In the genomic region with DNA sequence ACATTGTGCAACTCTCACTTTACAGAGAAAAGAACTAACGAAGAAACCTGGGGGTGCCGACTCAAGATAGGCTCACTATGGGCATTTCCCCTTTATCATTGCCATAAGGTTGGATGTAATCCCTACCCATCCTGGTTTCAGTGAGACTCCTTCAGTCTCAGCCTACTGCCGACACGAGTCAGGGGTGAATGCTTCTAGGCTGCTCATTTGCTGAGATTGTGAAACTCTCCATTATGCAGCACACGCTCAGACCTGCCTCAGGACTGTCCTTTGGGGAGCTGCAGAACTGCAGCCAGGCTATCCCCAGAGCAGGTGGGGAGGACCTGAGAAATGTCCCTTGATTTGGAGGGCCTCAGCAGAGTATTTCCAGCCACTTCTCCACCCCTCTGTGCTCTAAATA, we compare ENCODE assay signal across 17 cellular contexts. TPM values are rescaled to one million over a fixed set of nuclear protein-coding genes. Genes with fewer than 3 reads are reported as not detected.
"Had no signal": no experiment of that assay in that cellular context is flagged by ENCODE, and none has a peak within 500 bp of the region (broad histone marks: within the 10 kb centered on the region; RNA-seq: fewer than 3 reads in every experiment).

No MANE protein-coding gene starts in this region.

- H3K27ac ChIP-seq: heart right ventricle, left lung, neutrophil, parathyroid adenoma, transverse colon had no signal

- H3K36me3 ChIP-seq: transverse colon had no signal

- H3K4me1 ChIP-seq: heart right ventricle, left lung had no signal

- H3K4me3 ChIP-seq: gastroesophageal sphincter, heart right ventricle, left lung, transverse colon had no signal

- H3K27me3 Mint-ChIP-seq: activated naive CD8-positive, alpha-beta T cell treated with anti-CD3 and anti-CD28 coated beads for 36 hours; brain had no signal

- H3K4me3 Mint-ChIP-seq: activated CD4-positive, alpha-beta T cell treated with anti-CD3 and anti-CD28 coated beads, Interleukin-2, amount 10 ng/mL, durations not matched to agents 7 days and 5 days; activated naive CD8-positive, alpha-beta T cell treated with anti-CD3 and anti-CD28 coated beads for 36 hours; activated T-helper 1 cell treated with anti-CD3 and anti-CD28 coated beads, Interleukin-12 subunit alpha, Interleukin-12 subunit beta, Interleukin-2, Interleukin-4 antibody, amounts not matched to agents 30 ng/mL and 10 ng/mL and 1 ng/mL, durations not matched to agents 14 hours and 24 hours and 36 hours; brain; natural killer cell; stimulated activated effector memory CD8-positive, alpha-beta T cell treated with anti-CD3 and anti-CD28 coated beads, Interleukin-12 subunit alpha, Interleukin-12 subunit beta, amount 100 ng/mL, for 72 hours; T-helper 2 cell treated with Interferon-gamma antibody and Interleukin-4, amounts not matched to agents 5 μg/mL and 100 μg/mL, for 36 hours had no signal

- H3K9me3 ChIP-seq: gastroesophageal sphincter, heart right ventricle, left lung, neutrophil, transverse colon had no signal

- H3K9me3 Mint-ChIP-seq: activated CD4-positive, alpha-beta T cell treated with anti-CD3 and anti-CD28 coated beads, Interleukin-2, amount 10 ng/mL, durations not matched to agents 7 days and 5 days; activated naive CD8-positive, alpha-beta T cell treated with anti-CD3 and anti-CD28 coated beads for 36 hours; activated T-helper 1 cell treated with anti-CD3 and anti-CD28 coated beads, Interleukin-12 subunit alpha, Interleukin-12 subunit beta, Interleukin-2, Interleukin-4 antibody, amounts not matched to agents 30 ng/mL and 10 ng/mL and 1 ng/mL, durations not matched to agents 14 hours and 24 hours and 36 hours; brain; natural killer cell; stimulated activated effector memory CD8-positive, alpha-beta T cell treated with anti-CD3 and anti-CD28 coated beads, Interleukin-12 subunit alpha, Interleukin-12 subunit beta, amount 100 ng/mL, for 72 hours; T-helper 2 cell treated with Interferon-gamma antibody and Interleukin-4, amounts not matched to agents 5 μg/mL and 100 μg/mL, for 36 hours had no signal

- DNase-seq: cortex of kidney, left lung, natural killer cell had no signal

- H3K27me3 ChIP-seq: gastroesophageal sphincter, heart right ventricle, left lung, neutrophil, transverse colon had no signal

- FAIRE-seq: endothelial cell of umbilical vein had no signal

- H3K4me1 Mint-ChIP-seq: brain; natural killer cell; stimulated activated effector memory CD8-positive, alpha-beta T cell treated with anti-CD3 and anti-CD28 coated beads, Interleukin-12 subunit alpha, Interleukin-12 subunit beta, amount 100 ng/mL, for 72 hours had no signal

- H3K27ac Mint-ChIP-seq: activated CD4-positive, alpha-beta T cell treated with anti-CD3 and anti-CD28 coated beads, Interleukin-2, amount 10 ng/mL, durations not matched to agents 7 days and 5 days; activated naive CD8-positive, alpha-beta T cell treated with anti-CD3 and anti-CD28 coated beads for 36 hours; activated T-helper 1 cell treated with anti-CD3 and anti-CD28 coated beads, Interleukin-12 subunit alpha, Interleukin-12 subunit beta, Interleukin-2, Interleukin-4 antibody, amounts not matched to agents 30 ng/mL and 10 ng/mL and 1 ng/mL, durations not matched to agents 14 hours and 24 hours and 36 hours; brain; natural killer cell; stimulated activated effector memory CD8-positive, alpha-beta T cell treated with anti-CD3 and anti-CD28 coated beads, Interleukin-12 subunit alpha, Interleukin-12 subunit beta, amount 100 ng/mL, for 72 hours; T-helper 2 cell treated with Interferon-gamma antibody and Interleukin-4, amounts not matched to agents 5 μg/mL and 100 μg/mL, for 36 hours had no signal

- H3K36me3 Mint-ChIP-seq: activated naive CD8-positive, alpha-beta T cell treated with anti-CD3 and anti-CD28 coated beads for 36 hours; stimulated activated effector memory CD8-positive, alpha-beta T cell treated with anti-CD3 and anti-CD28 coated beads, Interleukin-12 subunit alpha, Interleukin-12 subunit beta, amount 100 ng/mL, for 72 hours had no signal

RNA-seq across cellular contexts. Expression of a gene that starts 22.2 kb away (rescaled TPM):
- total RNA-seq: activated CD4-positive, alpha-beta T cell treated with anti-CD3 and anti-CD28 coated beads, Interleukin-2, amount 10 ng/mL, durations not matched to agents 7 days and 5 days; activated CD8-positive, alpha-beta memory T cell treated with anti-CD3 and anti-CD28 coated beads for 36 hours; activated naive CD8-positive, alpha-beta T cell treated with anti-CD3 and anti-CD28 coated beads for 36 hours; activated T-helper 1 cell treated with anti-CD3 and anti-CD28 coated beads, Interleukin-12 subunit alpha, Interleukin-12 subunit beta, Interleukin-2, Interleukin-4 antibody, amounts not matched to agents 30 ng/mL and 10 ng/mL and 1 ng/mL, durations not matched to agents 14 hours and 24 hours and 36 hours; endothelial cell of umbilical vein; gastroesophageal sphincter; heart right ventricle; left lung; mucosa of gallbladder; natural killer cell; transverse colon had no signal
- polyA plus RNA-seq: endothelial cell of umbilical vein, heart right ventricle had no signal
